ENCODE assay signal across 8 cellular contexts in genomic region chr5:54905942-54906537, GRCh38.
DNase-seq lines count a peak whose midpoint lies in the region; ATAC-seq and TF ChIP-seq lines count a peak whose summit lies in the region.

No MANE protein-coding gene starts in this region.

- TF ChIP-seq CTCF in mesothelial cell of epicardium (IDR thresholded peaks at IDR 0.05; ENCODE audit: unreplicated experiment), result peak; percentile 64

- peak; percentile 10 for DNase-seq in NCI-H2227 (lab: John Stamatoyannopoulos, UW; ENCODE audit: unreplicated experiment)
- no peak for DNase-seq in NCI-H2227 treated with DMSO at 0.1 percent for 48 hours (lab: John Stamatoyannopoulos, UW)
- peak; percentile 52 for DNase-seq in NCI-H1694 treated with DMSO at 0.1 percent for 48 hours (lab: John Stamatoyannopoulos, UW)
- DNase-seq in activated CD4-positive, alpha-beta T cell treated with anti-CD3 and anti-CD28 coated beads, Interleukin-2, amount 50 U/mL, for 24 hours (ENCODE audit: low read depth in 1 of 2, low spot score in 1 of 2), result peak; percentile 41 to 49
- DNase-seq in ecto neural progenitor cell (ENCODE audit: low spot score), result peak; percentile 62
- DNase-seq in mesothelial cell of epicardium (ENCODE audit: low spot score in 2 of 2, unreplicated experiment in 2 of 2), result peak in 1 of 2 experiments; percentile 75
- DNase-seq in stimulated activated effector memory CD8-positive, alpha-beta T cell treated with anti-CD3 and anti-CD28 coated beads, Interleukin-12 subunit alpha, Interleukin-12 subunit beta, amount 100 ng/mL, for 72 hours (ENCODE audit: low spot score in 2 of 2), result peak; percentile 48 to 82

- no peaks in the 10 kb centered on the region for H3K36me3 Mint-ChIP-seq in mesothelial cell of epicardium
- H3K36me3 Mint-ChIP-seq in stimulated activated effector memory CD8-positive, alpha-beta T cell treated with anti-CD3 and anti-CD28 coated beads, Interleukin-12 subunit alpha, Interleukin-12 subunit beta, amount 100 ng/mL, for 72 hours, result peaks cover 9% of the 10 kb centered on the region

- no peaks in the 10 kb centered on the region for H3K9me3 Mint-ChIP-seq in mesothelial cell of epicardium
- H3K9me3 Mint-ChIP-seq in stimulated activated effector memory CD8-positive, alpha-beta T cell treated with anti-CD3 and anti-CD28 coated beads, Interleukin-12 subunit alpha, Interleukin-12 subunit beta, amount 100 ng/mL, for 72 hours, result no peaks in the 10 kb centered on the region

- H3K4me3 Mint-ChIP-seq in mesothelial cell of epicardium, result no peak overlapping the region
- no peak overlapping the region for H3K4me3 Mint-ChIP-seq in stimulated activated effector memory CD8-positive, alpha-beta T cell treated with anti-CD3 and anti-CD28 coated beads, Interleukin-12 subunit alpha, Interleukin-12 subunit beta, amount 100 ng/mL, for 72 hours

- peaks cover 13% of the 10 kb centered on the region for H3K4me1 Mint-ChIP-seq in mesothelial cell of epicardium
- H3K4me1 Mint-ChIP-seq in stimulated activated effector memory CD8-positive, alpha-beta T cell treated with anti-CD3 and anti-CD28 coated beads, Interleukin-12 subunit alpha, Interleukin-12 subunit beta, amount 100 ng/mL, for 72 hours, result peaks cover 17% of the 10 kb centered on the region

- ATAC-seq in stimulated activated effector memory CD8-positive, alpha-beta T cell treated with anti-CD3 and anti-CD28 coated beads, Interleukin-12 subunit alpha, Interleukin-12 subunit beta, amount 100 ng/mL, for 72 hours, result no peak
- ATAC-seq in HG03135 (IDR thresholded peaks at IDR 0.05; ENCODE audit: unreplicated experiment), result no peak

- H3K27me3 Mint-ChIP-seq in mesothelial cell of epicardium (ENCODE audit: low read depth), result peaks cover 25% of the 10 kb centered on the region

- no peak overlapping the region for H3K27ac Mint-ChIP-seq in mesothelial cell of epicardium
- H3K27ac Mint-ChIP-seq in stimulated activated effector memory CD8-positive, alpha-beta T cell treated with anti-CD3 and anti-CD28 coated beads, Interleukin-12 subunit alpha, Interleukin-12 subunit beta, amount 100 ng/mL, for 72 hours, result no peak overlapping the region
